Comparison of ENCODE assay signal across 18 cellular contexts in the genomic region with DNA sequence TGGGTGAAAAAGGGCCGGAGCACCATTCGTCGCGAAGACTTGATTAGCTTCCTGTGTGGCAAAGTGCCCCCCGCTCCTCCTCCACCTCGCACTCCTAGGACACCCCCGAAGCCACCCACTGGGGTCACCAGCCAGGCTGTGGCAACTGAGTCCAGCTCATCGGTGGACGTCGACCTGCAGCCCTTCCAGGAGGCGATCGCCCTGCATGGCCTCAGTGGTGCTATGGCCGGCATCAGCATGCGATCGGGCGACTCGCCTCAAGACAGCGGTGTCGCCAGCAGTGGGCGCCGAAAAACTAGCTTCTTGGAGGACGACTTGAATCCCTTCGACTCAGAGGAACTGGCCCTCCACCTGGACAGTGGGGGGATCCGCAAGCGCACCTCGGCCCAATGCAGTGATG.
DNase-seq lines count a peak whose midpoint lies in the region; ATAC-seq, FAIRE-seq and TF ChIP-seq lines count a peak whose summit lies in the region.
"Had no signal": no experiment of that assay in that cellular context is flagged by ENCODE, and none has a peak within 500 bp of the region (broad histone marks: within the 10 kb centered on the region; RNA-seq: fewer than 3 reads in every experiment).

No MANE protein-coding gene starts in this region.

- intact Hi-C loops in ascending aorta (cut with DNase I) = no loop called here
- intact Hi-C loops in kidney (cut with DNase I) = no loop called here

- DNase-seq in ascending aorta (ENCODE audit: low spot score in 2 of 2) = no peak
- DNase-seq in kidney = peak; percentile 54
- no peak for DNase-seq in stimulated activated CD4-positive, alpha-beta T cell treated with anti-CD3 and anti-CD28 coated beads, Interleukin-2, amount 100 ng/mL, for 24 hours
- DNase-seq in activated naive CD4-positive, alpha-beta T cell treated with anti-CD3 and anti-CD28 coated beads, Interleukin-2, amount 50 U/mL, for 72 hours (ENCODE audit: low spot score in 2 of 2) = no peak
- no peak for DNase-seq in CD8-positive, alpha-beta memory T cell
- DNase-seq: DMS153, foreskin keratinocyte, MM.1S, NCI-H187, PC-9 had no signal

- 93% methylated on average over 26 of the region's 26 CpGs for WGBS in HUES64

- H3K9ac ChIP-seq in HUES64 (ENCODE audit: low read depth, low read length) (no peak overlapping the region), kidney (ENCODE audit: low read length in 2 of 2) (no peak overlapping the region), subcutaneous abdominal adipose tissue (ENCODE audit: low read length in 5 of 5) (no peak overlapping the region)

- H3K4me1 ChIP-seq in HUES64 (ENCODE audit: insufficient read depth, low read length) = 0 out of 2 replicates have a peak, but pooled peaks cover 18% of the 10 kb centered on the region
- H3K4me1 ChIP-seq in ascending aorta = no peaks in the 10 kb centered on the region
- no peaks in the 10 kb centered on the region for H3K4me1 ChIP-seq in kidney (ENCODE audit: control insufficient read depth in 1 of 2, insufficient read depth in 1 of 2, low read depth in 1 of 2, low read length in 2 of 2)
- peaks cover 0 to 10% (median 6%) of the 10 kb centered on the region in 5 donors for H3K4me1 ChIP-seq in subcutaneous abdominal adipose tissue (ENCODE audit: control insufficient read depth in 5 of 5, insufficient read depth in 5 of 5, low read length in 5 of 5)
- H3K4me1 ChIP-seq in CD8-positive, alpha-beta memory T cell (ENCODE audit: insufficient read depth, low read length) = no peaks in the 10 kb centered on the region
- H3K4me1 ChIP-seq: adrenal gland, foreskin keratinocyte, lower lobe of right lung, right lobe of liver had no signal

- peaks cover 17% of the 10 kb centered on the region for H3K27me3 ChIP-seq in HUES64 (ENCODE audit: insufficient read depth, low read length)
- no peaks in the 10 kb centered on the region for H3K27me3 ChIP-seq in ascending aorta
- H3K27me3 ChIP-seq in subcutaneous abdominal adipose tissue (ENCODE audit: control insufficient read depth in 5 of 5, insufficient read depth in 4 of 5, low read length in 5 of 5) = peaks cover 4 to 28% (median 18%) of the 10 kb centered on the region in 5 donors
- H3K27me3 ChIP-seq in CD8-positive, alpha-beta memory T cell (ENCODE audit: insufficient read depth, low read length, poor library complexity, severe bottlenecking) = no peaks in the 10 kb centered on the region

- FAIRE-seq in kidney (lab: Jason Lieb, UNC) = no peak
- FAIRE-seq: HepG2 had no signal

- no peak overlapping the region for H3K27ac Mint-ChIP-seq in activated naive CD4-positive, alpha-beta T cell treated with anti-CD3 and anti-CD28 coated beads, Interleukin-2, amount 50 U/mL, for 72 hours
- H3K27ac Mint-ChIP-seq in CD8-positive, alpha-beta memory T cell = no peak overlapping the region

- peaks cover 20 to 24% of the 10 kb centered on the region in 2 donors for H3K27me3 Mint-ChIP-seq in CD8-positive, alpha-beta memory T cell

- H3K36me3 Mint-ChIP-seq in activated naive CD4-positive, alpha-beta T cell treated with anti-CD3 and anti-CD28 coated beads, Interleukin-2, amount 50 U/mL, for 72 hours = peaks cover 0 to 5% of the 10 kb centered on the region in 2 donors
- H3K36me3 Mint-ChIP-seq in CD8-positive, alpha-beta memory T cell = no peaks in the 10 kb centered on the region

- H3K27ac ChIP-seq in HUES64 (ENCODE audit: low read depth, low read length) (no peak overlapping the region), ascending aorta (no peak overlapping the region), kidney (ENCODE audit: low read depth in 2 of 2, low read length in 2 of 2) (no peak overlapping the region), subcutaneous abdominal adipose tissue (ENCODE audit: low read depth, low read length) (no peak overlapping the region)
- no peak overlapping the region for H3K27ac ChIP-seq in CD8-positive, alpha-beta memory T cell (ENCODE audit: low read depth, low read length)
- H3K27ac ChIP-seq: C4-2B, foreskin keratinocyte, lower lobe of right lung, PC-9, right lobe of liver had no signal

- ATAC-seq in activated naive CD4-positive, alpha-beta T cell treated with anti-CD3 and anti-CD28 coated beads, Interleukin-2, amount 50 U/mL, for 72 hours = no peak

- TF ChIP-seq CTCF in ascending aorta (IDR thresholded peaks at IDR 0.05) = no peak
- no peak for TF ChIP-seq CTCF in kidney (IDR thresholded peaks at IDR 0.05; ENCODE audit: borderline replicate concordance, extremely low read depth, insufficient read depth)

- H3K4me3 ChIP-seq in HUES64 (ENCODE audit: low read length) (peak overlapping the region; percentile 55), ascending aorta (peak overlapping the region; percentile 50 to 58), kidney (ENCODE audit: low read length in 2 of 2) (no peak overlapping the region), subcutaneous abdominal adipose tissue (ENCODE audit: low read depth in 1 of 5, low read length in 5 of 5) (peak overlapping the region in 3 of 5 donors; percentile 48 to 62 (median 50))
- no peak overlapping the region for H3K4me3 ChIP-seq in CD8-positive, alpha-beta memory T cell (ENCODE audit: low read length)
- H3K4me3 ChIP-seq: PC-9 had no signal

- POLR2A ChIA-PET in CD8-positive, alpha-beta memory T cell (lab: Charles Lee) = no interaction called here

- CTCF ChIA-PET in CD8-positive, alpha-beta memory T cell (lab: Charles Lee) = no interaction called here

- H3K9me3 Mint-ChIP-seq in activated naive CD4-positive, alpha-beta T cell treated with anti-CD3 and anti-CD28 coated beads, Interleukin-2, amount 50 U/mL, for 72 hours = no peaks in the 10 kb centered on the region
- H3K9me3 Mint-ChIP-seq in CD8-positive, alpha-beta memory T cell = peaks cover 0 to 3% (median 0%) of the 10 kb centered on the region in 5 donors

- peak overlapping the region in 1 of 7 donors; percentile 33 for H3K4me3 Mint-ChIP-seq in CD8-positive, alpha-beta memory T cell

- no peaks in the 10 kb centered on the region for H3K9me3 ChIP-seq in HUES64 (ENCODE audit: insufficient read depth, low read depth, low read length)
- H3K9me3 ChIP-seq in ascending aorta = no peaks in the 10 kb centered on the region
- no peaks in the 10 kb centered on the region for H3K9me3 ChIP-seq in kidney (ENCODE audit: control insufficient read depth in 1 of 2, low read length in 2 of 2)
- no peaks in the 10 kb centered on the region for H3K9me3 ChIP-seq in subcutaneous abdominal adipose tissue (ENCODE audit: control insufficient read depth in 5 of 5, low read length in 5 of 5)
- H3K9me3 ChIP-seq in CD8-positive, alpha-beta memory T cell (ENCODE audit: low read length) = no peaks in the 10 kb centered on the region
- H3K9me3 ChIP-seq: adrenal gland, lower lobe of right lung, right lobe of liver, tibial nerve had no signal

- H3K36me3 ChIP-seq in HUES64 (ENCODE audit: insufficient read depth, low read length) (no peaks in the 10 kb centered on the region), ascending aorta (no peaks in the 10 kb centered on the region), kidney (ENCODE audit: control insufficient read depth in 1 of 2, insufficient read depth in 2 of 2, low read length in 2 of 2) (no peaks in the 10 kb centered on the region), subcutaneous abdominal adipose tissue (ENCODE audit: control insufficient read depth in 5 of 5, insufficient read depth in 5 of 5, low read length in 5 of 5) (no peaks in the 10 kb centered on the region)
- no peaks in the 10 kb centered on the region for H3K36me3 ChIP-seq in CD8-positive, alpha-beta memory T cell (ENCODE audit: insufficient read depth, low read length)
- H3K36me3 ChIP-seq: adrenal gland, lower lobe of right lung, right lobe of liver, tibial nerve had no signal

- H3K4me1 Mint-ChIP-seq in CD8-positive, alpha-beta memory T cell = peaks cover 0 to 3% (median 0%) of the 10 kb centered on the region in 3 donors

Comparison
In these comparisons a context has a peak if more than half of its experiments do, and no peak if none do; other contexts are left out.
1. H3K4me3 ChIP-seq: peak in HUES64 (single experiment), ascending aorta (2 of 2) and subcutaneous abdominal adipose tissue (3 of 5); none in kidney (0 of 2) and CD8-positive, alpha-beta memory T cell (single experiment).